In genomic region chr19:38634757-38635482, GRCh38 we compare ENCODE assay signal across 8 cellular contexts. TPM values are rescaled to one million over a fixed set of nuclear protein-coding genes. Genes with fewer than 3 reads are reported as not detected.
DNase-seq lines count a peak whose midpoint lies in the region; ATAC-seq and TF ChIP-seq lines count a peak whose summit lies in the region.

No MANE protein-coding gene starts in this region.

- H3K27me3 ChIP-seq in ovary (no peaks in the 10 kb centered on the region), upper lobe of left lung (no peaks in the 10 kb centered on the region)

- TF ChIP-seq CTCF in fibroblast of villous mesenchyme (IDR thresholded peaks at IDR 0.05; ENCODE audit: insufficient read depth, low read depth, low read length): peak; percentile 96
- TF ChIP-seq CTCF in ovary (IDR thresholded peaks at IDR 0.05): peak; percentile 81 to 96 (median 87)
- TF ChIP-seq CTCF in upper lobe of left lung (IDR thresholded peaks at IDR 0.05): peak; percentile 89 to 99 (median 94)

- WGBS in ovary, 3 donors: 67 to 71% (median 69%) methylated on average over 17 of the region's 17 CpGs
- 45 to 64% methylated on average over 11 to 17 of the region's 17 CpGs for WGBS in upper lobe of left lung, 2 donors

- H3K36me3 ChIP-seq in ovary (no peaks in the 10 kb centered on the region), upper lobe of left lung (peaks cover 3 to 41% (median 30%) of the 10 kb centered on the region in 4 donors)

- H3K4me1 ChIP-seq in ovary (ENCODE audit: insufficient read depth) (no peaks in the 10 kb centered on the region), upper lobe of left lung (peaks cover 20 to 40% (median 30%) of the 10 kb centered on the region in 4 donors)

- TF ChIP-seq EP300 in ovary (IDR thresholded peaks at IDR 0.05) (no peak), upper lobe of left lung (IDR thresholded peaks at IDR 0.05) (no peak)

- no peak overlapping the region for H3K27ac ChIP-seq in ovary
- H3K27ac ChIP-seq in upper lobe of left lung: peak overlapping the region in 2 of 4 donors; percentile 57 to 72

- intact Hi-C loops in ovary (cut with DNase I): loop anchor here in 2 of 4 donors (5.0 to 10.0 kb wide), 2 partner anchors 217 to 230 kb away; partner anchors contain the start of gene FAM98C (in 1 of the 2)

- TF ChIP-seq POLR2A in ovary (IDR thresholded peaks at IDR 0.05) (no peak), upper lobe of left lung (IDR thresholded peaks at IDR 0.05) (no peak)

- DNase-seq in C1 segment of cervical spinal cord (lab: John Stamatoyannopoulos, UW) (peak in 11 of 14 donors; percentile 4 to 75 (median 40)), HCEC 1CT (peak; percentile 38), RPMI7951 (ENCODE audit: low read depth) (peak; percentile 62), fibroblast of villous mesenchyme (ENCODE audit: low read depth) (peak; percentile 61), ovary (peak; percentile 61 to 87 (median 81)), upper lobe of left lung (peak in 1 of 2 donors; percentile 79)
- DNase-seq in activated effector memory CD4-positive, alpha-beta T cell treated with anti-CD3 and anti-CD28 coated beads, Interleukin-2, amount 50 U/mL, for 16 hours: peak; percentile 91

- ATAC-seq in upper lobe of left lung (ENCODE audit: low FRiP score in 2 of 2) (peak; percentile 69 to 87), GM18519 (IDR thresholded peaks at IDR 0.05; ENCODE audit: low FRiP score, unreplicated experiment) (no peak)

- no peak overlapping the region for H3K4me3 ChIP-seq in fibroblast of villous mesenchyme (ENCODE audit: low read depth, low read length)
- no peak overlapping the region for H3K4me3 ChIP-seq in ovary
- H3K4me3 ChIP-seq in upper lobe of left lung: no peak overlapping the region

- H3K9me3 ChIP-seq in ovary: no peaks in the 10 kb centered on the region
- H3K9me3 ChIP-seq in upper lobe of left lung: no peaks in the 10 kb centered on the region

RNA-seq across cellular contexts. Expression of gene ACTN4, which starts 12.5 kb away (rescaled TPM):
- total RNA-seq in RPMI7951 (2014; rRNA removed; shearing (Covaris generic)): 306 and 358 TPM in 2 replicates
- 333 and 456 TPM in 2 replicates for total RNA-seq in fibroblast of villous mesenchyme
- 100 to 1,000 TPM; 139 to 419 (median 299) TPM for total RNA-seq in ovary
- polyA plus RNA-seq in ovary: 100 to 1,000 TPM; 188 to 458 TPM
- 100 to 1,000 TPM; 162 to 636 (median 512) TPM for total RNA-seq in upper lobe of left lung

RNA-seq across cellular contexts. Expression of gene EIF3K, which starts 15.9 kb away (rescaled TPM):
- 689 and 728 TPM in 2 replicates for total RNA-seq in RPMI7951 (2014; rRNA removed; shearing (Covaris generic))
- total RNA-seq in fibroblast of villous mesenchyme: 152 and 257 TPM in 2 replicates
- total RNA-seq in ovary: 100 to 1,000 TPM; 247 to 527 (median 267) TPM
- polyA plus RNA-seq in ovary: 100 to 1,000 TPM; 215 to 391 TPM
- total RNA-seq in upper lobe of left lung: 100 to 1,000 TPM; 142 to 404 (median 242) TPM

RNA-seq across cellular contexts. Expression of gene MAP4K1, which starts 17.2 kb away (rescaled TPM):
- total RNA-seq in RPMI7951 (2014; rRNA removed; shearing (Covaris generic)): 0.39 TPM in 1 of 2 replicates, not detected in the other
- total RNA-seq in fibroblast of villous mesenchyme (0.32 TPM in 1 of 2 replicates, not detected in the other), ovary (1 to 10 TPM in 6 of 7 donors, under 1 TPM in 1; 0.95 to 6.1 (median 2.6) TPM), upper lobe of left lung (10 to 100 TPM in 3 of 6 donors, 1 to 10 TPM in 3; 6.2 to 28.3 (median 9.9) TPM)
- 1 to 10 TPM; 1.0 to 2.6 TPM for polyA plus RNA-seq in ovary
